In genomic region chr20:63549679-63550282, GRCh38 we compare ENCODE assay signal across 29 cellular contexts. TPM values are rescaled to one million over a fixed set of nuclear protein-coding genes. Genes with fewer than 3 reads are reported as not detected.
"Had no signal": no experiment of that assay in that cellular context is flagged by ENCODE, and none has a peak within 500 bp of the region (broad histone marks: within the 10 kb centered on the region; RNA-seq: fewer than 3 reads in every experiment).

No MANE protein-coding gene starts in this region.

- H3K9me3 ChIP-seq: adrenal gland, Peyer's patch had no signal

- H3K27ac ChIP-seq: adrenal gland, Peyer's patch, SJSA1 had no signal

- DNase-seq: activated CD4-positive, alpha-beta T cell treated with anti-CD3 and anti-CD28 coated beads for 48 hours; activated CD4-positive, alpha-beta T cell treated with anti-CD3 and anti-CD28 coated beads, Interleukin-2, amount 50 U/mL, for 4 hours; activated CD4-positive, CD25-positive, alpha-beta regulatory T cell treated with anti-CD3 and anti-CD28 coated beads, Interleukin-2, amount 50 U/mL, for 72 hours; activated CD8-positive, alpha-beta memory T cell treated with anti-CD3 and anti-CD28 coated beads, Interleukin-2, amount 50 U/mL, for 48 hours; activated CD8-positive, alpha-beta T cell treated with anti-CD3 and anti-CD28 coated beads, Interleukin-2, amount 10 ng/mL, durations not matched to agents 7 days and 5 days; activated naive CD4-positive, alpha-beta T cell treated with anti-CD3 and anti-CD28 coated beads, Interleukin-2, amount 50 U/mL, for 16 hours; activated naive CD8-positive, alpha-beta T cell treated with anti-CD3 and anti-CD28 coated beads, Interleukin-2, amount 10 ng/mL, durations not matched to agents 7 days and 5 days; activated T-cell treated with anti-CD3 and anti-CD28 coated beads, Interleukin-2, amount 50 U/mL, for 1 hour; adrenal gland; anterior cingulate cortex; cerebellar nuclear complex; NCI-H1092 treated with DMSO at 0.1 percent for 48 hours; NCI-H1417 treated with DMSO at 0.1 percent for 48 hours; NCI-H1694; NCI-H2029; NCI-H2107; NCI-H2171 treated with DMSO at 0.1 percent for 48 hours; NCI-H226; NCI-H526; NCI-H774; Peyer's patch; SHP77; SW 1271 had no signal

- H3K9me3 Mint-ChIP-seq: activated naive CD8-positive, alpha-beta T cell treated with anti-CD3 and anti-CD28 coated beads, Interleukin-2, amount 10 ng/mL, durations not matched to agents 7 days and 5 days; T-helper 1 cell treated with Interleukin-12 subunit alpha and Interleukin-12 subunit beta and Interleukin-4 antibody, amounts not matched to agents 30 μg/mL and 1 μg/mL, for 36 hours; WTC11 had no signal

- H3K4me3 ChIP-seq: adrenal gland, Peyer's patch, SJSA1 had no signal

- H3K36me3 Mint-ChIP-seq: activated naive CD8-positive, alpha-beta T cell treated with anti-CD3 and anti-CD28 coated beads, Interleukin-2, amount 10 ng/mL, durations not matched to agents 7 days and 5 days; WTC11 had no signal

- ATAC-seq: activated CD8-positive, alpha-beta T cell treated with anti-CD3 and anti-CD28 coated beads, Interleukin-2, amount 10 ng/mL, durations not matched to agents 7 days and 5 days; SK-N-SH treated with all-trans-retinoic acid at 6 μM for 48 hours; WTC11 had no signal

- H3K4me3 Mint-ChIP-seq: activated CD8-positive, alpha-beta T cell treated with anti-CD3 and anti-CD28 coated beads, Interleukin-2, amount 10 ng/mL, durations not matched to agents 7 days and 5 days; activated naive CD8-positive, alpha-beta T cell treated with anti-CD3 and anti-CD28 coated beads, Interleukin-2, amount 10 ng/mL, durations not matched to agents 7 days and 5 days; T-helper 1 cell treated with Interleukin-12 subunit alpha and Interleukin-12 subunit beta and Interleukin-4 antibody, amounts not matched to agents 30 μg/mL and 1 μg/mL, for 36 hours; WTC11 had no signal

- H3K27ac Mint-ChIP-seq: activated CD8-positive, alpha-beta T cell treated with anti-CD3 and anti-CD28 coated beads, Interleukin-2, amount 10 ng/mL, durations not matched to agents 7 days and 5 days; activated naive CD8-positive, alpha-beta T cell treated with anti-CD3 and anti-CD28 coated beads, Interleukin-2, amount 10 ng/mL, durations not matched to agents 7 days and 5 days; T-helper 1 cell treated with Interleukin-12 subunit alpha and Interleukin-12 subunit beta and Interleukin-4 antibody, amounts not matched to agents 30 μg/mL and 1 μg/mL, for 36 hours; WTC11 had no signal

- H3K36me3 ChIP-seq: adrenal gland, Peyer's patch, SJSA1 had no signal

RNA-seq across cellular contexts. Expression of gene SRMS, which starts 2.2 kb away (rescaled TPM):
- total RNA-seq: activated CD8-positive, alpha-beta T cell treated with anti-CD3 and anti-CD28 coated beads, Interleukin-2, amount 10 ng/mL, durations not matched to agents 7 days and 5 days; activated naive CD8-positive, alpha-beta T cell treated with anti-CD3 and anti-CD28 coated beads, Interleukin-2, amount 10 ng/mL, durations not matched to agents 7 days and 5 days; adrenal gland; cardiac septum; NCI-H460; Peyer's patch; SJSA1 had no signal
- polyA plus RNA-seq: adrenal gland had no signal

RNA-seq across cellular contexts. Expression of gene FNDC11, which starts 4.2 kb away (rescaled TPM):
- total RNA-seq: cardiac septum had no signal

RNA-seq across cellular contexts. Expression of gene PTK6, which starts 12.6 kb away (rescaled TPM):
- total RNA-seq: cardiac septum, SJSA1 had no signal
